12 cellular contexts compared by ENCODE assay signal in the genomic region with DNA sequence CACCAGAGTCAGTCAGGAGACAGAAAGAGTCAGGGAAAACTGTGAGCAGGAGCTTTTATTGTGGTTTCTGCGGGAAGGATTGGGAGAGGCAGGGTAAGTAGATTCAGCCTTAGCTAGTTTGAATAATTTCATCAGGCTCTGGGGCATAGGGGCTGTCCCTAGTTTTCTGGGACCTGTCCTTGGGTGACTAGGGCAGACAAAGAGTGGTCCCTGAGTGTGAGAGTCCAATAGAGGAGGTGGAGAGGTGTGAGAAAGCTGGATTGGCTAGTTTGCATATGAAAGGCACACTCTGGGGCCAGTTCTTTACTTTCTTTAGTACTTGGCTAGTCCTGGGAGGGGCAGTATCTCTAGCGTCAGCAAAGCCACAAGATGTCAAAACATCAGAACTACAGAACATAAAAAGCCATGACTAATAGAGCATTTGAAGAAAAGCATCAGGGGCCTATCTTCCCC.
A peak's percentile ranks its signal among the peaks of the same experiment; 100 is the strongest.
DNase-seq lines count a peak whose midpoint lies in the region; ATAC-seq and TF ChIP-seq lines count a peak whose summit lies in the region.
"Had no signal": no experiment of that assay in that cellular context is flagged by ENCODE, and none has a peak within 500 bp of the region (broad histone marks: within the 10 kb centered on the region; RNA-seq: fewer than 3 reads in every experiment).

No MANE protein-coding gene starts in this region.

- H3K9me3 ChIP-seq in effector memory CD4-positive, alpha-beta T cell (ENCODE audit: control insufficient read depth, low read length) = no peaks in the 10 kb centered on the region
- H3K9me3 ChIP-seq: uterus had no signal

- H3K27ac Mint-ChIP-seq in WTC11 (0 out of 2 replicates have a peak overlapping the region, but pooled peaks have one; percentile 5), type B pancreatic cell (no peak overlapping the region)
- H3K27ac Mint-ChIP-seq: CD4-positive, alpha-beta memory T cell had no signal

- H3K9me3 Mint-ChIP-seq in WTC11 (peaks cover 10% of the 10 kb centered on the region), type B pancreatic cell (peaks cover 10% of the 10 kb centered on the region)

- H3K4me1 Mint-ChIP-seq in WTC11 (peaks cover 27% of the 10 kb centered on the region), type B pancreatic cell (ENCODE audit: unreplicated experiment) (peaks cover 5% of the 10 kb centered on the region)
- H3K4me1 Mint-ChIP-seq: CD4-positive, alpha-beta memory T cell had no signal

- H3K36me3 ChIP-seq in ACC112 (ENCODE audit: insufficient read depth, low read length) = no peaks in the 10 kb centered on the region
- H3K36me3 ChIP-seq in effector memory CD4-positive, alpha-beta T cell (ENCODE audit: control insufficient read depth, insufficient read depth, low read length) = no peaks in the 10 kb centered on the region
- H3K36me3 ChIP-seq: uterus had no signal

- peaks cover 34% of the 10 kb centered on the region for H3K4me1 ChIP-seq in ACC112 (ENCODE audit: control insufficient read depth, insufficient read depth, low read length, unreplicated experiment)
- H3K4me1 ChIP-seq in effector memory CD4-positive, alpha-beta T cell (ENCODE audit: control insufficient read depth, insufficient read depth, low read length, poor library complexity, severe bottlenecking) = no peaks in the 10 kb centered on the region
- H3K4me1 ChIP-seq: uterus had no signal

- H3K4me3 ChIP-seq in ACC112 (ENCODE audit: low read depth, low read length) (peak overlapping the region; percentile 43; the same call in 1 of the 2 replicates), HFF-Myc (replicated peaks; ENCODE audit: low read depth, low read length) (no peak overlapping the region)
- no peak overlapping the region for H3K4me3 ChIP-seq in effector memory CD4-positive, alpha-beta T cell (ENCODE audit: insufficient read depth, low read depth, low read length, poor library complexity, severe bottlenecking)
- H3K4me3 ChIP-seq: uterus had no signal

- H2AFZ ChIP-seq in ACC112 (ENCODE audit: low read length, unreplicated experiment) = peak overlapping the region; percentile 55

- no peaks in the 10 kb centered on the region for H3K79me2 ChIP-seq in ACC112 (ENCODE audit: control insufficient read depth, insufficient read depth, low read length, unreplicated experiment)

- CTCF ChIA-PET in WTC11 (lab: Charles Lee) = interaction anchor here (1.1 kb wide), 1 partner anchor 9 kb away, joined by 3 read pairs; no protein-coding TSS in a partner anchor

- H3K36me3 Mint-ChIP-seq in WTC11 = peaks cover 6% of the 10 kb centered on the region
- H3K36me3 Mint-ChIP-seq in type B pancreatic cell = peaks cover 4% of the 10 kb centered on the region
- H3K36me3 Mint-ChIP-seq: CD4-positive, alpha-beta memory T cell had no signal

- POLR2A ChIA-PET in WTC11 (lab: Charles Lee) = no interaction called here

- no peaks in the 10 kb centered on the region for H3K27me3 ChIP-seq in ACC112 (ENCODE audit: insufficient read depth, low read length)
- H3K27me3 ChIP-seq in effector memory CD4-positive, alpha-beta T cell (replicated peaks; ENCODE audit: control insufficient read depth, insufficient read depth, low read length, poor library complexity, severe bottlenecking) = no peaks in the 10 kb centered on the region
- H3K27me3 ChIP-seq: uterus had no signal

- TF ChIP-seq CTCF in HFF-Myc (IDR thresholded peaks at IDR 0.05; ENCODE audit: low read depth, low read length, missing control alignments) (no peak), WTC11 (IDR thresholded peaks at IDR 0.05) (no peak), type B pancreatic cell (conservative IDR thresholded peaks at IDR 0.05) (no peak)

- no peak overlapping the region for H3K4me3 Mint-ChIP-seq in WTC11
- no peak overlapping the region for H3K4me3 Mint-ChIP-seq in type B pancreatic cell

- peak; percentile 95 for DNase-seq in HFF-Myc (ENCODE audit: extremely low read depth, low read depth)
- peak; percentile 15 for DNase-seq in WTC11 (ENCODE audit: low spot score)
- peak; percentile 49 for DNase-seq in iPS-NIHi11 (ENCODE audit: low spot score)
- no peak for DNase-seq in NCI-H82 treated with DMSO at 0.1 percent for 48 hours (lab: John Stamatoyannopoulos, UW; ENCODE audit: unreplicated experiment)
- DNase-seq in type B pancreatic cell (ENCODE audit: extremely low spot score, unreplicated experiment) = no peak
- DNase-seq in effector memory CD4-positive, alpha-beta T cell = no peak
- DNase-seq: CD4-positive, alpha-beta memory T cell; effector CD4-positive, alpha-beta T cell; SHP77; uterus had no signal

- peaks cover 5% of the 10 kb centered on the region; the same call in 1 of the 2 replicates for H3K27me3 Mint-ChIP-seq in WTC11 (ENCODE audit: low read depth)
- no peaks in the 10 kb centered on the region for H3K27me3 Mint-ChIP-seq in type B pancreatic cell

- ATAC-seq in WTC11 (peak; percentile 99), GM21825 (IDR thresholded peaks at IDR 0.05; ENCODE audit: unreplicated experiment) (no peak)

- H3K27ac ChIP-seq in ACC112 (ENCODE audit: low read depth, low read length) = peak overlapping the region; percentile 100
- H3K27ac ChIP-seq in effector memory CD4-positive, alpha-beta T cell (ENCODE audit: insufficient read depth, low read length, poor library complexity, severe bottlenecking) = no peak overlapping the region
- H3K27ac ChIP-seq: uterus had no signal

TF ChIP-seq in WTC11, 78 proteins besides CTCF, POLR2A, EP300 and RAD21 (continues in another document):
- TF ChIP-seq ESRRA (CRISPR knock-in tag; IDR thresholded peaks at IDR 0.05; ENCODE audit: borderline replicate concordance) (no peak), ZNF423 (CRISPR knock-in tag; IDR thresholded peaks at IDR 0.05) (no peak), FOXK1 (CRISPR knock-in tag; IDR thresholded peaks at IDR 0.05) (no peak), ETV6 (CRISPR knock-in tag; IDR thresholded peaks at IDR 0.05) (no peak), OVOL2 (CRISPR knock-in tag; IDR thresholded peaks at IDR 0.05; ENCODE audit: borderline replicate concordance) (no peak), ZNF232 (CRISPR knock-in tag; IDR thresholded peaks at IDR 0.05) (no peak), ZSCAN18 (CRISPR knock-in tag; IDR thresholded peaks at IDR 0.05) (no peak), ATF2 (CRISPR knock-in tag; IDR thresholded peaks at IDR 0.05; ENCODE audit: borderline replicate concordance, low read depth) (no peak), ZNF416 (CRISPR knock-in tag; IDR thresholded peaks at IDR 0.05) (no peak), ZBTB21 (CRISPR knock-in tag; IDR thresholded peaks at IDR 0.05; ENCODE audit: borderline replicate concordance) (no peak), ZNF121 (CRISPR knock-in tag; IDR thresholded peaks at IDR 0.05) (no peak), GTF2I (CRISPR knock-in tag; conservative IDR thresholded peaks at IDR 0.05) (no peak)
- TF ChIP-seq, protein P1, sequence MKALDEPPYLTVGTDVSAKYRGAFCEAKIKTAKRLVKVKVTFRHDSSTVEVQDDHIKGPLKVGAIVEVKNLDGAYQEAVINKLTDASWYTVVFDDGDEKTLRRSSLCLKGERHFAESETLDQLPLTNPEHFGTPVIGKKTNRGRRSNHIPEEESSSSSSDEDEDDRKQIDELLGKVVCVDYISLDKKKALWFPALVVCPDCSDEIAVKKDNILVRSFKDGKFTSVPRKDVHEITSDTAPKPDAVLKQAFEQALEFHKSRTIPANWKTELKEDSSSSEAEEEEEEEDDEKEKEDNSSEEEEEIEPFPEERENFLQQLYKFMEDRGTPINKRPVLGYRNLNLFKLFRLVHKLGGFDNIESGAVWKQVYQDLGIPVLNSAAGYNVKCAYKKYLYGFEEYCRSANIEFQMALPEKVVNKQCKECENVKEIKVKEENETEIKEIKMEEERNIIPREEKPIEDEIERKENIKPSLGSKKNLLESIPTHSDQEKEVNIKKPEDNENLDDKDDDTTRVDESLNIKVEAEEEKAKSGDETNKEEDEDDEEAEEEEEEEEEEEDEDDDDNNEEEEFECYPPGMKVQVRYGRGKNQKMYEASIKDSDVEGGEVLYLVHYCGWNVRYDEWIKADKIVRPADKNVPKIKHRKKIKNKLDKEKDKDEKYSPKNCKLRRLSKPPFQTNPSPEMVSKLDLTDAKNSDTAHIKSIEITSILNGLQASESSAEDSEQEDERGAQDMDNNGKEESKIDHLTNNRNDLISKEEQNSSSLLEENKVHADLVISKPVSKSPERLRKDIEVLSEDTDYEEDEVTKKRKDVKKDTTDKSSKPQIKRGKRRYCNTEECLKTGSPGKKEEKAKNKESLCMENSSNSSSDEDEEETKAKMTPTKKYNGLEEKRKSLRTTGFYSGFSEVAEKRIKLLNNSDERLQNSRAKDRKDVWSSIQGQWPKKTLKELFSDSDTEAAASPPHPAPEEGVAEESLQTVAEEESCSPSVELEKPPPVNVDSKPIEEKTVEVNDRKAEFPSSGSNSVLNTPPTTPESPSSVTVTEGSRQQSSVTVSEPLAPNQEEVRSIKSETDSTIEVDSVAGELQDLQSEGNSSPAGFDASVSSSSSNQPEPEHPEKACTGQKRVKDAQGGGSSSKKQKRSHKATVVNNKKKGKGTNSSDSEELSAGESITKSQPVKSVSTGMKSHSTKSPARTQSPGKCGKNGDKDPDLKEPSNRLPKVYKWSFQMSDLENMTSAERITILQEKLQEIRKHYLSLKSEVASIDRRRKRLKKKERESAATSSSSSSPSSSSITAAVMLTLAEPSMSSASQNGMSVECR (CRISPR knock-in tag; IDR thresholded peaks at IDR 0.05; ENCODE audit: borderline replicate concordance) = no peak

Comparison
In these comparisons a context has a peak if more than half of its experiments do, and no peak if none do; other contexts are left out.
1. DNase-seq: peak in HFF-Myc (single experiment), WTC11 (single experiment) and iPS-NIHi11 (single experiment); none in NCI-H82 treated with DMSO at 0.1 percent for 48 hours (single experiment), type B pancreatic cell (single experiment) and effector memory CD4-positive, alpha-beta T cell (0 of 3).